In genomic region chr10:93437000-93437945, GRCh38 we compare ENCODE assay signal across 8 cellular contexts. TPM values are rescaled to one million over a fixed set of nuclear protein-coding genes. Genes with fewer than 3 reads are reported as not detected.
DNase-seq lines count a peak whose midpoint lies in the region; ATAC-seq, FAIRE-seq and TF ChIP-seq lines count a peak whose summit lies in the region.

No MANE protein-coding gene starts in this region.

- no peak for TF ChIP-seq RAD21 in K562 (CRISPR knock-in tag; conservative IDR thresholded peaks at IDR 0.05 in 1 of 2, IDR thresholded peaks at IDR 0.05 in 1 of 2)

- H3K4me1 ChIP-seq in HUES6 (ENCODE audit: control insufficient read depth, insufficient read depth, low read length) = peaks cover 63% of the 10 kb centered on the region
- H3K4me1 ChIP-seq in K562 (replicated peaks in 1 of 2; ENCODE audit: control insufficient read depth in 2 of 2, insufficient read depth in 2 of 2, low read length in 2 of 2) = no peaks in the 10 kb centered on the region; a peak in 2 of 5 replicates
- H3K4me1 ChIP-seq in iPS-15b (ENCODE audit: control insufficient read depth, insufficient read depth, low read length) = peaks cover 26% of the 10 kb centered on the region
- H3K4me1 ChIP-seq in gastrocnemius medialis = peaks cover 29 to 43% of the 10 kb centered on the region in 2 donors

- no peaks in the 10 kb centered on the region for H3K4me1 Mint-ChIP-seq in activated CD8-positive, alpha-beta memory T cell treated with anti-CD3 and anti-CD28 coated beads, Interleukin-2, amount 10 ng/mL, durations not matched to agents 7 days and 5 days

- peak overlapping the region; percentile 18; the same call in 1 of the 2 replicates for H3K4me2 ChIP-seq in K562 (ENCODE audit: insufficient read depth, low read length)

- H2AFZ ChIP-seq in K562 (ENCODE audit: low read depth, low read length) = no peak overlapping the region; the same call in 1 of the 2 replicates

- POLR2A ChIA-PET in K562 (lab: Yijun Ruan, JAX) = interaction anchor here (1.2 kb wide), 1 partner anchor 24 kb away, joined by 3 read pairs; no protein-coding TSS in a partner anchor

- CTCF ChIA-PET in K562 (lab: Yijun Ruan, JAX; ENCODE audit: low intra/inter-chr PET ratio) = no interaction called here
- CTCF ChIA-PET in activated CD8-positive, alpha-beta memory T cell treated with anti-CD3 and anti-CD28 coated beads, Interleukin-2, amount 10 ng/mL, durations not matched to agents 7 days and 5 days (lab: Charles Lee) = no interaction called here

- H3K79me2 ChIP-seq in K562 (ENCODE audit: control insufficient read depth, insufficient read depth, low read length) = no peaks in the 10 kb centered on the region

- H3K4me3 ChIP-seq in HUES6 (ENCODE audit: low read depth, low read length) (peak overlapping the region; percentile 42; the same call in 1 of the 2 replicates), K562 (no peak overlapping the region), iPS-15b (ENCODE audit: low read depth, low read length) (peak overlapping the region; percentile 52), gastrocnemius medialis (peak overlapping the region; percentile 12 to 46 (median 35))

- no peak overlapping the region for H3K4me3 Mint-ChIP-seq in activated CD8-positive, alpha-beta memory T cell treated with anti-CD3 and anti-CD28 coated beads, Interleukin-2, amount 10 ng/mL, durations not matched to agents 7 days and 5 days

- TF ChIP-seq POLR2A in K562 (conservative IDR thresholded peaks at IDR 0.05) (no peak), gastrocnemius medialis (IDR thresholded peaks at IDR 0.05) (peak; percentile 49 to 59)

- in situ Hi-C loops in K562 (cut with MboI) (no loop called here), gastrocnemius medialis (cut with MboI; ENCODE audit: low sequenced_read_pairs in 4 of 4) (no loop called here)

- H3K9me1 ChIP-seq in K562 (ENCODE audit: control insufficient read depth, insufficient read depth, low read length) = no peaks in the 10 kb centered on the region

- no peaks in the 10 kb centered on the region for H4K20me1 ChIP-seq in K562 (replicated peaks; ENCODE audit: control insufficient read depth, insufficient read depth, low read length)

- TF ChIP-seq EP300 in K562 (IDR thresholded peaks at IDR 0.05; ENCODE audit: low read length) = no peak

- H3K27me3 Mint-ChIP-seq in activated CD8-positive, alpha-beta memory T cell treated with anti-CD3 and anti-CD28 coated beads, Interleukin-2, amount 10 ng/mL, durations not matched to agents 7 days and 5 days = no peaks in the 10 kb centered on the region

- no peak overlapping the region for H3K27ac Mint-ChIP-seq in activated CD8-positive, alpha-beta memory T cell treated with anti-CD3 and anti-CD28 coated beads, Interleukin-2, amount 10 ng/mL, durations not matched to agents 7 days and 5 days

- ATAC-seq in K562 (peak; percentile 63), gastrocnemius medialis (peak; percentile 95 to 97), HG03025 (IDR thresholded peaks at IDR 0.05; ENCODE audit: low FRiP score, unreplicated experiment) (no peak), HG02642 (IDR thresholded peaks at IDR 0.05; ENCODE audit: poor library complexity, unreplicated experiment) (no peak)
- no peak for ATAC-seq in activated CD8-positive, alpha-beta memory T cell treated with anti-CD3 and anti-CD28 coated beads, Interleukin-2, amount 10 ng/mL, durations not matched to agents 7 days and 5 days

- H3K36me3 ChIP-seq in HUES6 (ENCODE audit: control insufficient read depth, insufficient read depth, low read length) = no peaks in the 10 kb centered on the region
- no peaks in the 10 kb centered on the region for H3K36me3 ChIP-seq in K562 (ENCODE audit: control insufficient read depth, insufficient read depth, low read length)
- no peaks in the 10 kb centered on the region for H3K36me3 ChIP-seq in iPS-15b (ENCODE audit: control insufficient read depth, insufficient read depth, low read length)
- no peaks in the 10 kb centered on the region for H3K36me3 ChIP-seq in gastrocnemius medialis

- H3K27ac ChIP-seq in HUES6 (ENCODE audit: low read depth, low read length) (peak overlapping the region; percentile 95), K562 (ENCODE audit: extremely low read depth, low read depth, low read length) (peak overlapping the region; percentile 43; the same call in 1 of the 3 replicates), gastrocnemius medialis (peak overlapping the region; percentile 83 to 94 (median 92))

- WGBS in K562 (ENCODE audit: insufficient coverage, low coverage, missing lambda C conversion rate) = 8% methylated on average over 18 of the region's 18 CpGs

- no peak for FAIRE-seq in K562 (lab: Jason Lieb, UNC)

- H3K9ac ChIP-seq in HUES6 (ENCODE audit: low read length) = peak overlapping the region; percentile 85
- H3K9ac ChIP-seq in K562 (ENCODE audit: insufficient read depth in 1 of 2, low read depth in 2 of 2, low read length in 2 of 2) = no peak overlapping the region
- H3K9ac ChIP-seq in iPS-15b (ENCODE audit: low read depth, low read length) = peak overlapping the region; percentile 66

- TF ChIP-seq CTCF in K562 (IDR thresholded peaks at IDR 0.05 in 2 of 3, conservative IDR thresholded peaks at IDR 0.05 in 1 of 3; ENCODE audit: insufficient read depth in 2 of 3, low read depth in 1 of 3, low read length in 3 of 3) = no peak
- TF ChIP-seq CTCF in gastrocnemius medialis (IDR thresholded peaks at IDR 0.05 in 4 of 5, conservative IDR thresholded peaks at IDR 0.05 in 1 of 5) = no peak

- intact Hi-C loops in K562 (cut with micrococcal nuclease) (no loop called here), gastrocnemius medialis (cut with DNase I; ENCODE audit: low total_unique reads) (loop anchor here (5.0 kb wide), 2 partner anchors 45 to 60 kb away; partner anchors contain the start of gene MYOF)

- H3K36me3 Mint-ChIP-seq in activated CD8-positive, alpha-beta memory T cell treated with anti-CD3 and anti-CD28 coated beads, Interleukin-2, amount 10 ng/mL, durations not matched to agents 7 days and 5 days = peaks cover 3% of the 10 kb centered on the region

- DNase-seq in K562 (ENCODE audit: extremely low read depth in 1 of 4, low spot score in 3 of 4) (no peak), gastrocnemius medialis (peak; percentile 84 to 87), mesenteric fat pad (ENCODE audit: low spot score) (no peak)
- no peak for DNase-seq in activated CD8-positive, alpha-beta memory T cell treated with anti-CD3 and anti-CD28 coated beads, Interleukin-2, amount 10 ng/mL, durations not matched to agents 7 days and 5 days

- no TSS peak for BruUV-seq in K562 (replicated peaks; lab: Mats Ljungman, UMichigan)

- H3K9me3 ChIP-seq in HUES6 (ENCODE audit: control insufficient read depth, insufficient read depth, low read depth, low read length) (no peaks in the 10 kb centered on the region), K562 (replicated peaks; ENCODE audit: control insufficient read depth, insufficient read depth, low read depth, low read length) (no peaks in the 10 kb centered on the region), iPS-15b (ENCODE audit: control insufficient read depth, insufficient read depth, low read length) (no peaks in the 10 kb centered on the region), gastrocnemius medialis (no peaks in the 10 kb centered on the region)

- no peaks in the 10 kb centered on the region for H3K9me3 Mint-ChIP-seq in activated CD8-positive, alpha-beta memory T cell treated with anti-CD3 and anti-CD28 coated beads, Interleukin-2, amount 10 ng/mL, durations not matched to agents 7 days and 5 days (ENCODE audit: low read depth)

- H3K27me3 ChIP-seq in HUES6 (ENCODE audit: control insufficient read depth, insufficient read depth, low read length) (no peaks in the 10 kb centered on the region), K562 (ENCODE audit: control insufficient read depth in 2 of 2, insufficient read depth in 2 of 2, low read length in 2 of 2) (peaks cover 9 to 17% of the 10 kb centered on the region in 2 experiments; a peak in 4 of 5 replicates), iPS-15b (ENCODE audit: control insufficient read depth, insufficient read depth, low read length) (no peaks in the 10 kb centered on the region), gastrocnemius medialis (no peaks in the 10 kb centered on the region)

RNA-seq across cellular contexts. Expression of gene MYOF, which starts 44.9 kb away (rescaled TPM):
- not detected in 2 replicates for total RNA-seq in K562 (2011; cell fraction: chromatin; rRNA removed; ENCODE audit: low replicate concordance)
- total RNA-seq in K562 (2011; cell fraction: nucleolus; rRNA removed) = under 0.01 TPM in 1 of 2 replicates, not detected in the other
- not detected in 2 replicates for total RNA-seq in K562 (2011; cell fraction: nucleoplasm; rRNA removed)
- total RNA-seq in K562 (2014; rRNA removed) = not detected in 2 replicates
- not detected in 2 replicates for total RNA-seq in K562 (2014; rRNA removed; fragmentation: Illumina TruSeq; extraction: Trizol)
- total RNA-seq in K562 (2015; rRNA removed; fragmentation: Illumina TruSeq; extraction: Trizol) = not detected in 2 replicates
- total RNA-seq in K562 (2021) = 0.27 and 0.67 TPM in 2 replicates
- polyA plus RNA-seq in K562 (2011; rRNA removed) = 0.06 TPM in 1 of 2 replicates, not detected in the other
- 0.03 TPM in 1 of 2 replicates, not detected in the other for polyA plus RNA-seq in K562 (2011; cell fraction: cytosol; rRNA removed)
- polyA plus RNA-seq in K562 (2011; cell fraction: nucleus; rRNA removed) = 0.10 TPM in 1 of 2 replicates, not detected in the other
- 0.07 TPM in 1 of 2 replicates, not detected in the other for polyA plus RNA-seq in K562 (2012)
- polyA plus RNA-seq in K562 (2014; fragmentation: Illumina TruSeq; extraction: Trizol) = not detected in 2 replicates
- not detected for polyA plus RNA-seq in K562 (2014; fragmentation: Nextera tagmentation; extraction: Ambion mirVana)
- not detected in 2 replicates for polyA plus RNA-seq in K562 (2014; rRNA removed)
- 0.03 and 0.04 TPM in 2 replicates for polyA minus RNA-seq in K562 (2011; rRNA and poly(A)+ RNA removed)
- 0.38 and 0.64 TPM in 2 replicates for polyA minus RNA-seq in K562 (2011; cell fraction: cytosol; rRNA and poly(A)+ RNA removed)
- polyA minus RNA-seq in K562 (2011; cell fraction: nucleus; rRNA and poly(A)+ RNA removed) = 0.11 and 0.27 TPM in 2 replicates
- 10 to 100 TPM in 1 of 4 donors, 1 to 10 TPM in 3; 4.1 to 10.3 (median 6.3) TPM for total RNA-seq in gastrocnemius medialis
- total RNA-seq in activated CD8-positive, alpha-beta memory T cell treated with anti-CD3 and anti-CD28 coated beads, Interleukin-2, amount 10 ng/mL, durations not matched to agents 7 days and 5 days = 1 to 10 TPM; 5.5 to 6.6 TPM
- total RNA-seq in mesenteric fat pad = 87.8 TPM

RNA-seq across cellular contexts. Expression of gene CEP55, which starts 59.1 kb away (rescaled TPM):
- 8.6 and 27.1 TPM in 2 replicates for total RNA-seq in K562 (2011; cell fraction: chromatin; rRNA removed; ENCODE audit: low replicate concordance)
- 4.5 and 7.1 TPM in 2 replicates for total RNA-seq in K562 (2011; cell fraction: nucleolus; rRNA removed)
- total RNA-seq in K562 (2011; cell fraction: nucleoplasm; rRNA removed) = 9.2 and 14.7 TPM in 2 replicates
- total RNA-seq in K562 (2014; rRNA removed) (18.1 TPM in 2 replicates), K562 (2014; rRNA removed; fragmentation: Illumina TruSeq; extraction: Trizol) (27.0 and 31.5 TPM in 2 replicates), K562 (2015; rRNA removed; fragmentation: Illumina TruSeq; extraction: Trizol) (27.8 and 32.5 TPM in 2 replicates), K562 (2021) (15.8 and 16.7 TPM in 2 replicates), gastrocnemius medialis (under 1 TPM; 0.32 to 0.62 (median 0.37) TPM), mesenteric fat pad (0.16 TPM)
- polyA plus RNA-seq in K562 (2011; rRNA removed) (20.3 and 25.2 TPM in 2 replicates), K562 (2014; fragmentation: Illumina TruSeq; extraction: Trizol) (18.3 and 23.4 TPM in 2 replicates), K562 (2014; fragmentation: Nextera tagmentation; extraction: Ambion mirVana) (1 to 10 TPM; 4.4 to 5.6 TPM), K562 (2014; rRNA removed) (14.0 and 15.2 TPM in 2 replicates)
- 4.6 and 8.9 TPM in 2 replicates for polyA plus RNA-seq in K562 (2011; cell fraction: cytosol; rRNA removed)
- 5.1 and 7.4 TPM in 2 replicates for polyA plus RNA-seq in K562 (2011; cell fraction: nucleus; rRNA removed)
- 13.7 and 13.8 TPM in 2 replicates for polyA plus RNA-seq in K562 (2012)
- polyA minus RNA-seq in K562 (2011; rRNA and poly(A)+ RNA removed) = 19.7 and 21.8 TPM in 2 replicates
- 7.2 and 8.6 TPM in 2 replicates for polyA minus RNA-seq in K562 (2011; cell fraction: cytosol; rRNA and poly(A)+ RNA removed)
- 3.1 and 5.8 TPM in 2 replicates for polyA minus RNA-seq in K562 (2011; cell fraction: nucleus; rRNA and poly(A)+ RNA removed)
- total RNA-seq in activated CD8-positive, alpha-beta memory T cell treated with anti-CD3 and anti-CD28 coated beads, Interleukin-2, amount 10 ng/mL, durations not matched to agents 7 days and 5 days = 10 to 100 TPM; 75.6 to 79.3 TPM

Comparison
In these comparisons a context has a peak if more than half of its experiments do, and no peak if none do; other contexts are left out.
1. H3K27ac ChIP-seq: peak in every context shown above with its lines; median percentile 95 in HUES6; 92 in gastrocnemius medialis; 43 in K562.
2. H3K9ac ChIP-seq: peak in HUES6 (single experiment) and iPS-15b (single experiment); none in K562 (0 of 2).
3. ATAC-seq: peak in K562 (single experiment) and gastrocnemius medialis (2 of 2); none in HG03025 (single experiment), activated CD8-positive, alpha-beta memory T cell treated with anti-CD3 and anti-CD28 coated beads, Interleukin-2, amount 10 ng/mL, durations not matched to agents 7 days and 5 days (single experiment) and HG02642 (single experiment).
4. DNase-seq: peak in gastrocnemius medialis (2 of 2); none in K562 (0 of 4), activated CD8-positive, alpha-beta memory T cell treated with anti-CD3 and anti-CD28 coated beads, Interleukin-2, amount 10 ng/mL, durations not matched to agents 7 days and 5 days (single experiment) and mesenteric fat pad (single experiment).